ENCODE assay signal across 8 cellular contexts in genomic region chr3:156043832-156044633, GRCh38.
DNase-seq lines count a peak whose midpoint lies in the region; ATAC-seq and TF ChIP-seq lines count a peak whose summit lies in the region.
"Not testable (repeated sequence)": the region's sequence is repeated elsewhere in the genome, so short reads cannot be mapped to it uniquely, and the experiment has no call there.

No MANE protein-coding gene starts in this region.

- not testable (repeated sequence) for H3K27ac Mint-ChIP-seq in activated naive CD4-positive, alpha-beta T cell treated with anti-CD3 and anti-CD28 coated beads for 36 hours

- not testable (repeated sequence) for H3K4me3 ChIP-seq in WI38 (ENCODE audit: low read depth, low read length); esophagus muscularis mucosa; lower lobe of right lung; vagina

- not testable (repeated sequence) for H3K9me3 Mint-ChIP-seq in activated naive CD4-positive, alpha-beta T cell treated with anti-CD3 and anti-CD28 coated beads for 36 hours

- H3K27ac ChIP-seq in esophagus muscularis mucosa (replicated peaks in 1 of 4); lower lobe of right lung; vagina: not testable (repeated sequence)

- not testable (repeated sequence) for H3K4me1 Mint-ChIP-seq in activated naive CD4-positive, alpha-beta T cell treated with anti-CD3 and anti-CD28 coated beads for 36 hours (ENCODE audit: low read depth)

- H3K27me3 Mint-ChIP-seq in activated naive CD4-positive, alpha-beta T cell treated with anti-CD3 and anti-CD28 coated beads for 36 hours (ENCODE audit: low read depth), result not testable (repeated sequence)

- not testable (repeated sequence) for H3K4me3 Mint-ChIP-seq in activated naive CD4-positive, alpha-beta T cell treated with anti-CD3 and anti-CD28 coated beads for 36 hours

- H3K36me3 Mint-ChIP-seq in activated naive CD4-positive, alpha-beta T cell treated with anti-CD3 and anti-CD28 coated beads for 36 hours (ENCODE audit: low read depth), result not testable (repeated sequence)

- not testable (repeated sequence) for H3K4me1 ChIP-seq in esophagus muscularis mucosa, lower lobe of right lung, vagina

- DNase-seq in GM10248 (ENCODE audit: extremely low spot score); esophagus muscularis mucosa (ENCODE audit: extremely low spot score); vagina (ENCODE audit: extremely low spot score in 2 of 2): not testable (repeated sequence)
- DNase-seq in NCI-H1694 treated with DMSO at 0.1 percent for 48 hours (lab: John Stamatoyannopoulos, UW) (peak; percentile 8), lower lobe of right lung (peak; percentile 55)
- peak; percentile 76 for DNase-seq in activated naive CD4-positive, alpha-beta T cell treated with anti-CD3 and anti-CD28 coated beads for 36 hours
- DNase-seq in stimulated activated CD4-positive, alpha-beta T cell treated with anti-CD3 and anti-CD28 coated beads, Interleukin-1b, Interleukin-23, amount 100 ng/mL, for 24 hours (ENCODE audit: low read depth in 4 of 4, low spot score in 1 of 4), result peak; percentile 1 to 32 (median 22)

- not testable (repeated sequence) for H3K27me3 ChIP-seq in esophagus muscularis mucosa; lower lobe of right lung (ENCODE audit: low read depth); vagina

- not testable (repeated sequence) for TF ChIP-seq POLR2A in esophagus muscularis mucosa (IDR thresholded peaks at IDR 0.05; ENCODE audit: low read depth); vagina (IDR thresholded peaks at IDR 0.05)

- not testable (repeated sequence) for ATAC-seq in lower lobe of right lung

- TF ChIP-seq EP300 in esophagus muscularis mucosa (IDR thresholded peaks at IDR 0.05), result not testable (repeated sequence)

- intact Hi-C loops in activated naive CD4-positive, alpha-beta T cell treated with anti-CD3 and anti-CD28 coated beads for 36 hours (cut with micrococcal nuclease), result loop anchor here (1.0 to 5.0 kb wide), 5 partner anchors 106 to 1093 kb away; no protein-coding TSS in a partner anchor
- intact Hi-C loops in esophagus muscularis mucosa (cut with DNase I); lower lobe of right lung (cut with DNase I); vagina (cut with DNase I): not testable (repeated sequence)

- H3K9me3 ChIP-seq in esophagus muscularis mucosa, lower lobe of right lung, vagina: not testable (repeated sequence)

- TF ChIP-seq CTCF in GM10248 (IDR thresholded peaks at IDR 0.05; ENCODE audit: control extremely low read depth, extremely low read depth, low read depth, missing control alignments) (peak; percentile 72), WI38 (IDR thresholded peaks at IDR 0.05; ENCODE audit: low read depth, low read length) (peak; percentile 40; the same call in 1 of the 2 replicates), esophagus muscularis mucosa (IDR thresholded peaks at IDR 0.05) (peak; percentile 58 to 74 (median 62)), lower lobe of right lung (IDR thresholded peaks at IDR 0.05) (peak; percentile 75), vagina (IDR thresholded peaks at IDR 0.05) (peak; percentile 21 to 58 (median 41))

- POLR2A ChIA-PET in GM10248 (lab: Yijun Ruan, JAX), result not testable (repeated sequence)

- CTCF ChIA-PET in GM10248 (lab: Yijun Ruan, JAX), result interaction anchor here (0.6 to 6.0 kb wide), 28 partner anchors 10 to 1158 kb away, joined by 3 to 60 read pairs (median 4); no protein-coding TSS in a partner anchor
- CTCF ChIA-PET in activated naive CD4-positive, alpha-beta T cell treated with anti-CD3 and anti-CD28 coated beads for 36 hours (lab: Charles Lee), result interaction anchor here (0.6 to 1.9 kb wide), 35 partner anchors 8 to 1575 kb away, joined by 3 to 13 read pairs (median 3); no protein-coding TSS in a partner anchor

- 44% methylated on average over 13 of the region's 17 CpGs for WGBS in esophagus muscularis mucosa

- H3K36me3 ChIP-seq in esophagus muscularis mucosa, lower lobe of right lung, vagina: not testable (repeated sequence)
